9 cellular contexts compared by ENCODE assay signal in genomic region chr9:36194326-36195000, GRCh38.
A peak's percentile ranks its signal among the peaks of the same experiment; 100 is the strongest.
DNase-seq lines count a peak whose midpoint lies in the region; ATAC-seq lines count a peak whose summit lies in the region.
"Had no signal": no experiment of that assay in that cellular context is flagged by ENCODE, and none has a peak within 500 bp of the region (broad histone marks: within the 10 kb centered on the region; RNA-seq: fewer than 3 reads in every experiment).

No MANE protein-coding gene starts in this region.

- peak overlapping the region; percentile 16 for H3K4me3 Mint-ChIP-seq in activated naive CD4-positive, alpha-beta T cell treated with anti-CD3 and anti-CD28 coated beads, Interleukin-2, amount 10 ng/mL, durations not matched to agents 7 days and 5 days
- no peak overlapping the region for H3K4me3 Mint-ChIP-seq in stimulated activated naive B cell treated with anti-CD40 and anti-IgM and Interleukin-4, amounts not matched to agents 10 μg/mL and 1 μg/mL and 100 μg/mL, for 72 hours

- CTCF ChIA-PET in activated naive CD4-positive, alpha-beta T cell treated with anti-CD3 and anti-CD28 coated beads, Interleukin-2, amount 10 ng/mL, durations not matched to agents 7 days and 5 days (lab: Charles Lee): interaction anchor here (0.8 to 2.1 kb wide), 2 partner anchors 8 to 134 kb away, joined by 3 to 5 read pairs; no protein-coding TSS in a partner anchor

- peaks cover 39% of the 10 kb centered on the region for H3K36me3 Mint-ChIP-seq in activated naive CD4-positive, alpha-beta T cell treated with anti-CD3 and anti-CD28 coated beads, Interleukin-2, amount 10 ng/mL, durations not matched to agents 7 days and 5 days
- H3K36me3 Mint-ChIP-seq in stimulated activated naive B cell treated with anti-CD40 and anti-IgM and Interleukin-4, amounts not matched to agents 10 μg/mL and 1 μg/mL and 100 μg/mL, for 72 hours: peaks cover 26 to 32% of the 10 kb centered on the region in 2 donors

- H3K27me3 Mint-ChIP-seq in activated naive CD4-positive, alpha-beta T cell treated with anti-CD3 and anti-CD28 coated beads, Interleukin-2, amount 10 ng/mL, durations not matched to agents 7 days and 5 days: no peaks in the 10 kb centered on the region
- no peaks in the 10 kb centered on the region for H3K27me3 Mint-ChIP-seq in stimulated activated naive B cell treated with anti-CD40 and anti-IgM and Interleukin-4, amounts not matched to agents 10 μg/mL and 1 μg/mL and 100 μg/mL, for 72 hours

- ATAC-seq in stimulated activated naive B cell treated with anti-CD40 and anti-IgM and Interleukin-4, amounts not matched to agents 10 μg/mL and 1 μg/mL and 100 μg/mL, for 72 hours (replicated peaks): no peak
- ATAC-seq in GM19467 (IDR thresholded peaks at IDR 0.05; ENCODE audit: unreplicated experiment) (no peak), HG02623 (IDR thresholded peaks at IDR 0.05; ENCODE audit: unreplicated experiment) (no peak)

- H3K4me3 ChIP-seq in SK-N-MC: no peak overlapping the region

- H3K9ac ChIP-seq in SK-N-MC (ENCODE audit: insufficient read length): peak overlapping the region; percentile 7

- DNase-seq in activated naive CD4-positive, alpha-beta T cell treated with anti-CD3 and anti-CD28 coated beads, Interleukin-2, amount 10 ng/mL, durations not matched to agents 7 days and 5 days: no peak
- DNase-seq in activated naive CD4-positive, alpha-beta T cell (lab: John Stamatoyannopoulos, UW): no peak
- DNase-seq in SK-N-MC (ENCODE audit: low read depth, low spot score): no peak
- peak; percentile 55 for DNase-seq in fibroblast of peridontal ligament (ENCODE audit: extremely low read depth)
- no peak for DNase-seq in stimulated activated naive B cell treated with anti-CD40 and anti-IgM and Interleukin-4, amounts not matched to agents 10 μg/mL and 1 μg/mL and 100 μg/mL, for 72 hours
- no peak for DNase-seq in OCI-M1 (lab: John Stamatoyannopoulos, UW)
- DNase-seq: BE2C had no signal

- H3K27ac Mint-ChIP-seq in activated naive CD4-positive, alpha-beta T cell treated with anti-CD3 and anti-CD28 coated beads, Interleukin-2, amount 10 ng/mL, durations not matched to agents 7 days and 5 days: no peak overlapping the region
- H3K27ac Mint-ChIP-seq in stimulated activated naive B cell treated with anti-CD40 and anti-IgM and Interleukin-4, amounts not matched to agents 10 μg/mL and 1 μg/mL and 100 μg/mL, for 72 hours: peak overlapping the region; percentile 53

- peaks cover 49% of the 10 kb centered on the region for H3K4me1 Mint-ChIP-seq in activated naive CD4-positive, alpha-beta T cell treated with anti-CD3 and anti-CD28 coated beads, Interleukin-2, amount 10 ng/mL, durations not matched to agents 7 days and 5 days
- peaks cover 30 to 44% of the 10 kb centered on the region in 2 donors for H3K4me1 Mint-ChIP-seq in stimulated activated naive B cell treated with anti-CD40 and anti-IgM and Interleukin-4, amounts not matched to agents 10 μg/mL and 1 μg/mL and 100 μg/mL, for 72 hours

- H3K9me3 ChIP-seq in SK-N-MC (ENCODE audit: low read depth, low read length): no peaks in the 10 kb centered on the region
- H3K9me3 ChIP-seq: BE2C had no signal

- H3K9me3 Mint-ChIP-seq in activated naive CD4-positive, alpha-beta T cell treated with anti-CD3 and anti-CD28 coated beads, Interleukin-2, amount 10 ng/mL, durations not matched to agents 7 days and 5 days: no peaks in the 10 kb centered on the region
- no peaks in the 10 kb centered on the region for H3K9me3 Mint-ChIP-seq in stimulated activated naive B cell treated with anti-CD40 and anti-IgM and Interleukin-4, amounts not matched to agents 10 μg/mL and 1 μg/mL and 100 μg/mL, for 72 hours

- H3K27ac ChIP-seq in SK-N-MC: no peak overlapping the region

- H3K36me3 ChIP-seq in SK-N-MC (ENCODE audit: insufficient read depth, low read length): peaks cover 37% of the 10 kb centered on the region
